In the genomic region with DNA sequence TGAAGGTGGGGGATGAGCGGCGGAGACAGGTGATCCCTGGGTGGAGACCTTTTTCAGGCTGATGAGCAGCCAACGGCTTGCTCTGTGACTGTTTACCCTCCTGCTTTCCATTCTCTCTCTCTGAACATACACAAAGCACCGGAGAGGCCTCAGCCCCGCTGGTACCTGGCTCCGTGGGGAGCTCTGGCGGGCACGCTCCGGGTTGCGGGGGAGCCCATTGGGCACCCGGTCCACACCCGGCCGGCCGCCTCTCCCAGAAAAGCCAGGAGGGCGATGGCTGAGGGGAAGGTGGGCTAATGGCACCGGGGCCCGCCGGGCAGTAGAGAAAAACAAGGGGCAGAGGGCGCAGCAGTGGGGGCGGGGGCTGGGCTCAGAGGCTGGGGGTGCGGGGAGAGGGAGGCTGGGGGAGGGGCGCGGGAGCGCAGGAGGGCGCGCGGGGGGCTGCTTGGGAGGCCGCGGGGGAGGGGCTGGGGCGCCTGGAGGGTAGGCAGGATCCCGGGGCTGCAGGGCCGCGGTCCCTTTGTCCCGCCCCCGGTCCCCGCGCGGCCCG, we compare ENCODE assay signal across 9 cellular contexts. TPM values are rescaled to one million over a fixed set of nuclear protein-coding genes. Genes with fewer than 3 reads are reported as not detected.
DNase-seq lines count a peak whose midpoint lies in the region; ATAC-seq, FAIRE-seq and TF ChIP-seq lines count a peak whose summit lies in the region.
"Had no signal": no experiment of that assay in that cellular context is flagged by ENCODE, and none has a peak within 500 bp of the region (broad histone marks: within the 10 kb centered on the region; RNA-seq: fewer than 3 reads in every experiment).

No MANE protein-coding gene starts in this region.

- no peaks in the 10 kb centered on the region for H3K9me3 ChIP-seq in A549
- H3K9me3 ChIP-seq in HepG2 (ENCODE audit: low read length): no peaks in the 10 kb centered on the region

- DNase-seq in A549 (ENCODE audit: low read depth in 1 of 2, low spot score in 1 of 2) (peak in 1 of 2 experiments; percentile 36), NCI-H526 (lab: John Stamatoyannopoulos, UW) (peak; percentile 25 to 80), bronchial epithelial cell (ENCODE audit: low read depth) (no peak), HepG2 (ENCODE audit: low spot score) (no peak), substantia nigra (lab: John Stamatoyannopoulos, UW) (peak in 15 of 49 donors; percentile 17 to 68 (median 42)), SHP77 treated with DMSO at 0.1 percent for 48 hours (lab: John Stamatoyannopoulos, UW) (no peak)

- H3K4me3 ChIP-seq in A549: peak overlapping the region; percentile 81
- H3K4me3 ChIP-seq in bronchial epithelial cell (ENCODE audit: low read depth, low read length): peak overlapping the region; percentile 70
- peak overlapping the region; percentile 76 to 94 (median 89) for H3K4me3 ChIP-seq in HepG2 (replicated peaks in 1 of 3; ENCODE audit: insufficient read depth in 1 of 3, low read depth in 2 of 3, low read length in 3 of 3)

- CTCF ChIA-PET in A549 (lab: Yijun Ruan, JAX): interaction anchor here (0.6 to 6.8 kb wide), 61 partner anchors 10 to 450 kb away, joined by 3 to 204 read pairs (median 6); a partner anchor contains a TSS
- CTCF ChIA-PET in HepG2 (lab: Yijun Ruan, JAX; ENCODE audit: low intra/inter-chr PET ratio, low total read pairs): interaction anchor here (0.8 to 2.7 kb wide), 5 partner anchors 31 to 450 kb away, joined by 3 to 49 read pairs (median 3); a partner anchor contains a TSS

- TF ChIP-seq CTCF in A549 (IDR thresholded peaks at IDR 0.05) (no peak), bronchial epithelial cell (IDR thresholded peaks at IDR 0.05; ENCODE audit: insufficient read depth, low read length, severe bottlenecking) (no peak), HepG2 (CRISPR knock-in tag; IDR thresholded peaks at IDR 0.05) (no peak)

- peak; percentile 5 to 14; a peak in 5 of 6 replicates for ATAC-seq in A549
- peak; percentile 16 for ATAC-seq in GM18907 (IDR thresholded peaks at IDR 0.05; ENCODE audit: unreplicated experiment)
- peak; percentile 37 for ATAC-seq in HepG2
- no peak for ATAC-seq in HG02840 (IDR thresholded peaks at IDR 0.05; ENCODE audit: low FRiP score, unreplicated experiment)

- intact Hi-C loops in HepG2 (cut with micrococcal nuclease; ENCODE audit: unreplicated experiment): loop anchor here (1.0 to 2.0 kb wide), 2 partner anchors 62 to 70 kb away; no protein-coding TSS in a partner anchor

- H3K4me2 ChIP-seq in A549: peak overlapping the region; percentile 99
- H3K4me2 ChIP-seq in HepG2 (ENCODE audit: low read depth, low read length): peak overlapping the region; percentile 82

- H3K4me1 ChIP-seq in A549: peaks cover 13% of the 10 kb centered on the region
- peaks cover 34% of the 10 kb centered on the region for H3K4me1 ChIP-seq in HepG2 (ENCODE audit: insufficient read depth, low read length)

- H3K27ac ChIP-seq in A549 (peak overlapping the region; percentile 93 to 99), HepG2 (ENCODE audit: extremely low read length, insufficient read depth, low read length) (peak overlapping the region; percentile 69), substantia nigra (ENCODE audit: low read depth, low read length, poor library complexity, severe bottlenecking) (peak overlapping the region; percentile 79)

- no peak for FAIRE-seq in A549 (lab: Jason Lieb, UNC)
- FAIRE-seq in bronchial epithelial cell (lab: Jason Lieb, UNC): no peak
- FAIRE-seq in HepG2 (lab: Jason Lieb, UNC): no peak
- FAIRE-seq: islet of Langerhans had no signal

- no peak for TF ChIP-seq POLR2A in A549 (IDR thresholded peaks at IDR 0.05; ENCODE audit: low read length)
- TF ChIP-seq POLR2A in HepG2 (IDR thresholded peaks at IDR 0.05; ENCODE audit: insufficient read depth in 1 of 2, low read depth in 2 of 2, low read length in 2 of 2): no peak

- TF ChIP-seq EP300 in A549 (IDR thresholded peaks at IDR 0.05): no peak
- TF ChIP-seq EP300 in HepG2 (IDR thresholded peaks at IDR 0.05; ENCODE audit: low read depth in 2 of 2, low read length in 2 of 2): no peak
- no peak for TF ChIP-seq EP300 in HepG2 (CRISPR knock-in tag; IDR thresholded peaks at IDR 0.05; ENCODE audit: borderline replicate concordance)

- H4K20me1 ChIP-seq in HepG2 (ENCODE audit: insufficient read depth, low read length): no peaks in the 10 kb centered on the region

- H3K9ac ChIP-seq in HepG2 (ENCODE audit: insufficient read depth, low read depth, low read length): peak overlapping the region; percentile 73

- POLR2A ChIA-PET in A549 (lab: Yijun Ruan, JAX) (interaction anchor here (0.6 to 1.7 kb wide), 11 partner anchors 14 to 276 kb away, joined by 3 to 36 read pairs (median 6); a partner anchor contains a TSS), HepG2 (lab: Yijun Ruan, JAX) (interaction anchor here (0.9 to 3.6 kb wide), 22 partner anchors 10 to 299 kb away, joined by 3 to 48 read pairs (median 5); a partner anchor contains a TSS)

- TF ChIP-seq RAD21 in A549 (conservative IDR thresholded peaks at IDR 0.05 in 1 of 2, IDR thresholded peaks at IDR 0.05 in 1 of 2) (no peak), HepG2 (CRISPR knock-in tag; IDR thresholded peaks at IDR 0.05) (no peak)

- 5% methylated on average over 20 of the region's 39 CpGs for WGBS in A549 (ENCODE audit: missing lambda C conversion rate)
- WGBS in HepG2 (ENCODE audit: low lambda C conversion rate): 4% methylated on average over 14 of the region's 39 CpGs

- no peak overlapping the region for H2AFZ ChIP-seq in HepG2 (ENCODE audit: low read length)

- H3K27me3 ChIP-seq in bronchial epithelial cell (ENCODE audit: control insufficient read depth, insufficient read depth, low read length) (no peaks in the 10 kb centered on the region), HepG2 (ENCODE audit: control insufficient read depth in 1 of 2, insufficient read depth in 2 of 2, low read length in 2 of 2) (no peaks in the 10 kb centered on the region; a peak in 1 of 5 replicates)

- no TSS peak for BruUV-seq in HepG2 (replicated peaks; lab: Mats Ljungman, UMichigan)

- in situ Hi-C loops in HepG2 (cut with HindIII; ENCODE audit: extremely low pct_ligation_motif_present, low pct_unique_long_range_greater_than_20kb): loop anchor here (5.0 kb wide), 1 partner anchor 62 kb away; a partner anchor contains a TSS

- H3K36me3 ChIP-seq in bronchial epithelial cell (ENCODE audit: control insufficient read depth, insufficient read depth, low read length) (peaks cover 10% of the 10 kb centered on the region), HepG2 (replicated peaks in 1 of 2; ENCODE audit: control insufficient read depth in 1 of 2, insufficient read depth in 2 of 2, low read length in 2 of 2) (peaks cover 2 to 20% of the 10 kb centered on the region in 2 experiments)

- H3K79me2 ChIP-seq in HepG2 (ENCODE audit: insufficient read depth, low read length): peaks cover 19% of the 10 kb centered on the region

RNA-seq across cellular contexts. Expression of a gene that starts 0.4 kb away (rescaled TPM):
- polyA plus RNA-seq in A549 (2011; rRNA removed) (83.9 and 109 TPM in 2 replicates), A549 (2017; fragmentation: RNase III; extraction: RNeasy Plus Mini Kit Qiagen cat#74134 plus additional on column Dnase treatment) (48.9 to 57.1 TPM (median 51.9 TPM) in 3 replicates), HepG2 (2011; rRNA removed) (21.0 and 24.1 TPM in 2 replicates)
- 38.0 and 45.4 TPM in 2 replicates for polyA plus RNA-seq in A549 (2012; cell fraction: cytosol; rRNA removed)
- polyA plus RNA-seq in A549 (2012; cell fraction: nucleus; rRNA removed): 95.2 and 106 TPM in 2 replicates
- polyA minus RNA-seq in A549 (2011; rRNA and poly(A)+ RNA removed): 107 and 130 TPM in 2 replicates
- total RNA-seq in bronchial epithelial cell (14.0 and 20.4 TPM in 2 replicates), HepG2 (2016; rRNA removed; fragmentation: Illumina TruSeq; extraction: Trizol) (13.1 and 21.3 TPM in 2 replicates)
- 7.8 and 8.7 TPM in 2 replicates for total RNA-seq in HepG2 (2016; cell fraction: cytosol; rRNA removed; fragmentation: Illumina TruSeq; extraction: Trizol; ENCODE audit: low read depth)
- 13.2 and 20.4 TPM in 2 replicates for total RNA-seq in HepG2 (2016; cell fraction: insoluble cytoplasmic fraction; rRNA removed; fragmentation: Illumina TruSeq; extraction: Trizol)
- 6.4 and 7.1 TPM in 2 replicates for total RNA-seq in HepG2 (2016; cell fraction: membrane; rRNA removed; fragmentation: Illumina TruSeq; extraction: Trizol)
- total RNA-seq in HepG2 (2016; cell fraction: nucleus; rRNA removed; fragmentation: Illumina TruSeq; extraction: Trizol): 34.5 and 38.1 TPM in 2 replicates
- 6.4 and 7.0 TPM in 2 replicates for polyA plus RNA-seq in HepG2 (2011; cell fraction: cytosol; rRNA removed)
- 89.5 and 95.6 TPM in 2 replicates for polyA plus RNA-seq in HepG2 (2011; cell fraction: nucleus; rRNA removed)
- 18.5 and 25.0 TPM in 2 replicates for polyA plus RNA-seq in HepG2 (2012)
- polyA plus RNA-seq in HepG2 (2016; cell fraction: cytosol; fragmentation: Illumina TruSeq; extraction: Trizol; ENCODE audit: low read depth): 1.0 and 1.5 TPM in 2 replicates
- 11.3 and 14.8 TPM in 2 replicates for polyA plus RNA-seq in HepG2 (2016; cell fraction: insoluble cytoplasmic fraction; fragmentation: Illumina TruSeq; extraction: Trizol; ENCODE audit: low read depth)
- 3.5 and 3.7 TPM in 2 replicates for polyA plus RNA-seq in HepG2 (2016; cell fraction: membrane; fragmentation: Illumina TruSeq; extraction: Trizol; ENCODE audit: low read depth)
- 65.5 and 70.0 TPM in 2 replicates for polyA plus RNA-seq in HepG2 (2016; cell fraction: nucleus; fragmentation: Illumina TruSeq; extraction: Trizol; ENCODE audit: insufficient read depth, low read depth)
- 32.0 and 82.6 TPM in 2 replicates for polyA minus RNA-seq in HepG2 (2011; rRNA and poly(A)+ RNA removed; ENCODE audit: low replicate concordance)
- 17.5 and 19.3 TPM in 2 replicates for polyA minus RNA-seq in HepG2 (2011; cell fraction: cytosol; rRNA and poly(A)+ RNA removed)
- polyA minus RNA-seq in HepG2 (2011; cell fraction: nucleus; rRNA and poly(A)+ RNA removed): 62.1 and 93.5 TPM in 2 replicates

RNA-seq across cellular contexts. Expression of a gene that starts 30.7 kb away (rescaled TPM):
- polyA plus RNA-seq in A549 (2011; rRNA removed) (2,280 and 2,307 TPM in 2 replicates), A549 (2017; fragmentation: RNase III; extraction: RNeasy Plus Mini Kit Qiagen cat#74134 plus additional on column Dnase treatment) (3,268 to 3,485 TPM (median 3,270 TPM) in 3 replicates), HepG2 (2011; rRNA removed) (983 and 1,127 TPM in 2 replicates)
- 3,071 and 4,505 TPM in 2 replicates for polyA plus RNA-seq in A549 (2012; cell fraction: cytosol; rRNA removed)
- polyA plus RNA-seq in A549 (2012; cell fraction: nucleus; rRNA removed): 1,396 and 2,143 TPM in 2 replicates
- 519 and 631 TPM in 2 replicates for polyA minus RNA-seq in A549 (2011; rRNA and poly(A)+ RNA removed)
- total RNA-seq in bronchial epithelial cell (590 and 1,212 TPM in 2 replicates), HepG2 (2016; rRNA removed; fragmentation: Illumina TruSeq; extraction: Trizol) (1,192 and 1,778 TPM in 2 replicates)
- 428 and 482 TPM in 2 replicates for total RNA-seq in HepG2 (2016; cell fraction: cytosol; rRNA removed; fragmentation: Illumina TruSeq; extraction: Trizol; ENCODE audit: low read depth)
- total RNA-seq in HepG2 (2016; cell fraction: insoluble cytoplasmic fraction; rRNA removed; fragmentation: Illumina TruSeq; extraction: Trizol): 1,256 and 1,894 TPM in 2 replicates
- total RNA-seq in HepG2 (2016; cell fraction: membrane; rRNA removed; fragmentation: Illumina TruSeq; extraction: Trizol): 384 and 408 TPM in 2 replicates
- total RNA-seq in HepG2 (2016; cell fraction: nucleus; rRNA removed; fragmentation: Illumina TruSeq; extraction: Trizol): 421 and 427 TPM in 2 replicates
- polyA plus RNA-seq in HepG2 (2011; cell fraction: cytosol; rRNA removed): 1,443 and 1,577 TPM in 2 replicates
- polyA plus RNA-seq in HepG2 (2011; cell fraction: nucleus; rRNA removed): 447 and 559 TPM in 2 replicates
- 597 and 749 TPM in 2 replicates for polyA plus RNA-seq in HepG2 (2012)
- polyA plus RNA-seq in HepG2 (2016; cell fraction: cytosol; fragmentation: Illumina TruSeq; extraction: Trizol; ENCODE audit: low read depth): 405 and 433 TPM in 2 replicates
- polyA plus RNA-seq in HepG2 (2016; cell fraction: insoluble cytoplasmic fraction; fragmentation: Illumina TruSeq; extraction: Trizol; ENCODE audit: low read depth): 1,500 and 1,664 TPM in 2 replicates
- polyA plus RNA-seq in HepG2 (2016; cell fraction: membrane; fragmentation: Illumina TruSeq; extraction: Trizol; ENCODE audit: low read depth): 283 and 315 TPM in 2 replicates
- polyA plus RNA-seq in HepG2 (2016; cell fraction: nucleus; fragmentation: Illumina TruSeq; extraction: Trizol; ENCODE audit: insufficient read depth, low read depth): 579 and 630 TPM in 2 replicates
- 230 and 730 TPM in 2 replicates for polyA minus RNA-seq in HepG2 (2011; rRNA and poly(A)+ RNA removed; ENCODE audit: low replicate concordance)
- polyA minus RNA-seq in HepG2 (2011; cell fraction: cytosol; rRNA and poly(A)+ RNA removed): 135 and 172 TPM in 2 replicates
- 220 and 358 TPM in 2 replicates for polyA minus RNA-seq in HepG2 (2011; cell fraction: nucleus; rRNA and poly(A)+ RNA removed)

RNA-seq across cellular contexts. Expression of a gene that starts 32.9 kb away (rescaled TPM):
- polyA plus RNA-seq in A549 (2011; rRNA removed) (47.8 and 65.1 TPM in 2 replicates), A549 (2017; fragmentation: RNase III; extraction: RNeasy Plus Mini Kit Qiagen cat#74134 plus additional on column Dnase treatment) (20.2 to 21.7 TPM (median 20.7 TPM) in 3 replicates), HepG2 (2011; rRNA removed) (39.4 and 46.7 TPM in 2 replicates)
- polyA plus RNA-seq in A549 (2012; cell fraction: cytosol; rRNA removed): 53.7 and 59.6 TPM in 2 replicates
- 32.1 and 44.8 TPM in 2 replicates for polyA plus RNA-seq in A549 (2012; cell fraction: nucleus; rRNA removed)
- 168 and 180 TPM in 2 replicates for polyA minus RNA-seq in A549 (2011; rRNA and poly(A)+ RNA removed)
- total RNA-seq in bronchial epithelial cell (102 and 158 TPM in 2 replicates), HepG2 (2016; rRNA removed; fragmentation: Illumina TruSeq; extraction: Trizol) (27.1 and 32.9 TPM in 2 replicates)
- total RNA-seq in HepG2 (2016; cell fraction: cytosol; rRNA removed; fragmentation: Illumina TruSeq; extraction: Trizol; ENCODE audit: low read depth): 13.2 and 13.9 TPM in 2 replicates
- total RNA-seq in HepG2 (2016; cell fraction: insoluble cytoplasmic fraction; rRNA removed; fragmentation: Illumina TruSeq; extraction: Trizol): 26.4 and 30.9 TPM in 2 replicates
- total RNA-seq in HepG2 (2016; cell fraction: membrane; rRNA removed; fragmentation: Illumina TruSeq; extraction: Trizol): 32.7 and 39.6 TPM in 2 replicates
- total RNA-seq in HepG2 (2016; cell fraction: nucleus; rRNA removed; fragmentation: Illumina TruSeq; extraction: Trizol): 18.2 and 18.7 TPM in 2 replicates
- polyA plus RNA-seq in HepG2 (2011; cell fraction: cytosol; rRNA removed): 37.2 and 48.5 TPM in 2 replicates
- polyA plus RNA-seq in HepG2 (2011; cell fraction: nucleus; rRNA removed): 33.0 and 35.2 TPM in 2 replicates
- polyA plus RNA-seq in HepG2 (2012): 16.6 and 19.8 TPM in 2 replicates
- polyA plus RNA-seq in HepG2 (2016; cell fraction: cytosol; fragmentation: Illumina TruSeq; extraction: Trizol; ENCODE audit: low read depth): 9.3 and 14.8 TPM in 2 replicates
- polyA plus RNA-seq in HepG2 (2016; cell fraction: insoluble cytoplasmic fraction; fragmentation: Illumina TruSeq; extraction: Trizol; ENCODE audit: low read depth): 23.1 and 24.0 TPM in 2 replicates
- polyA plus RNA-seq in HepG2 (2016; cell fraction: membrane; fragmentation: Illumina TruSeq; extraction: Trizol; ENCODE audit: low read depth): 22.3 and 25.8 TPM in 2 replicates
- 17.4 and 20.5 TPM in 2 replicates for polyA plus RNA-seq in HepG2 (2016; cell fraction: nucleus; fragmentation: Illumina TruSeq; extraction: Trizol; ENCODE audit: insufficient read depth, low read depth)
- polyA minus RNA-seq in HepG2 (2011; rRNA and poly(A)+ RNA removed; ENCODE audit: low replicate concordance): 241 and 278 TPM in 2 replicates
- 36.8 and 40.2 TPM in 2 replicates for polyA minus RNA-seq in HepG2 (2011; cell fraction: cytosol; rRNA and poly(A)+ RNA removed)
- polyA minus RNA-seq in HepG2 (2011; cell fraction: nucleus; rRNA and poly(A)+ RNA removed): 33.3 and 39.0 TPM in 2 replicates

RNA-seq across cellular contexts. Expression of a gene that starts 35.3 kb away (rescaled TPM):
- polyA plus RNA-seq in A549 (2011; rRNA removed) (86.1 and 86.7 TPM in 2 replicates), A549 (2017; fragmentation: RNase III; extraction: RNeasy Plus Mini Kit Qiagen cat#74134 plus additional on column Dnase treatment) (64.1 to 69.6 TPM (median 65.2 TPM) in 3 replicates), HepG2 (2011; rRNA removed) (27.9 and 35.5 TPM in 2 replicates)
- 96.7 and 97.4 TPM in 2 replicates for polyA plus RNA-seq in A549 (2012; cell fraction: cytosol; rRNA removed)
- 21.4 and 27.6 TPM in 2 replicates for polyA plus RNA-seq in A549 (2012; cell fraction: nucleus; rRNA removed)
- 31.6 and 42.1 TPM in 2 replicates for polyA minus RNA-seq in A549 (2011; rRNA and poly(A)+ RNA removed)
- total RNA-seq in bronchial epithelial cell (25.3 and 40.5 TPM in 2 replicates), HepG2 (2016; rRNA removed; fragmentation: Illumina TruSeq; extraction: Trizol) (31.2 and 33.2 TPM in 2 replicates)
- total RNA-seq in HepG2 (2016; cell fraction: cytosol; rRNA removed; fragmentation: Illumina TruSeq; extraction: Trizol; ENCODE audit: low read depth): 85.1 and 99.3 TPM in 2 replicates
- 29.7 and 31.9 TPM in 2 replicates for total RNA-seq in HepG2 (2016; cell fraction: insoluble cytoplasmic fraction; rRNA removed; fragmentation: Illumina TruSeq; extraction: Trizol)
- 92.8 and 102 TPM in 2 replicates for total RNA-seq in HepG2 (2016; cell fraction: membrane; rRNA removed; fragmentation: Illumina TruSeq; extraction: Trizol)
- total RNA-seq in HepG2 (2016; cell fraction: nucleus; rRNA removed; fragmentation: Illumina TruSeq; extraction: Trizol): 8.5 and 12.0 TPM in 2 replicates
- polyA plus RNA-seq in HepG2 (2011; cell fraction: cytosol; rRNA removed): 32.7 and 35.7 TPM in 2 replicates
- 6.2 and 9.4 TPM in 2 replicates for polyA plus RNA-seq in HepG2 (2011; cell fraction: nucleus; rRNA removed)
- 17.5 and 19.8 TPM in 2 replicates for polyA plus RNA-seq in HepG2 (2012)
- 123 and 144 TPM in 2 replicates for polyA plus RNA-seq in HepG2 (2016; cell fraction: cytosol; fragmentation: Illumina TruSeq; extraction: Trizol; ENCODE audit: low read depth)
- polyA plus RNA-seq in HepG2 (2016; cell fraction: insoluble cytoplasmic fraction; fragmentation: Illumina TruSeq; extraction: Trizol; ENCODE audit: low read depth): 34.0 and 41.8 TPM in 2 replicates
- polyA plus RNA-seq in HepG2 (2016; cell fraction: membrane; fragmentation: Illumina TruSeq; extraction: Trizol; ENCODE audit: low read depth): 103 and 111 TPM in 2 replicates
- polyA plus RNA-seq in HepG2 (2016; cell fraction: nucleus; fragmentation: Illumina TruSeq; extraction: Trizol; ENCODE audit: insufficient read depth, low read depth): 23.6 and 24.1 TPM in 2 replicates
- 19.6 and 64.2 TPM in 2 replicates for polyA minus RNA-seq in HepG2 (2011; rRNA and poly(A)+ RNA removed; ENCODE audit: low replicate concordance)
- polyA minus RNA-seq in HepG2 (2011; cell fraction: cytosol; rRNA and poly(A)+ RNA removed): 9.3 TPM in 2 replicates
- 2.7 and 3.7 TPM in 2 replicates for polyA minus RNA-seq in HepG2 (2011; cell fraction: nucleus; rRNA and poly(A)+ RNA removed)

RNA-seq across cellular contexts. Expression of a gene that starts 36.5 kb away (rescaled TPM):
- polyA plus RNA-seq in A549 (2011; rRNA removed) (48.2 and 67.0 TPM in 2 replicates), A549 (2017; fragmentation: RNase III; extraction: RNeasy Plus Mini Kit Qiagen cat#74134 plus additional on column Dnase treatment) (68.6 to 92.7 TPM (median 83.9 TPM) in 3 replicates), HepG2 (2011; rRNA removed) (81.4 and 88.7 TPM in 2 replicates)
- 63.4 and 78.3 TPM in 2 replicates for polyA plus RNA-seq in A549 (2012; cell fraction: cytosol; rRNA removed)
- 30.2 and 41.3 TPM in 2 replicates for polyA plus RNA-seq in A549 (2012; cell fraction: nucleus; rRNA removed)
- polyA minus RNA-seq in A549 (2011; rRNA and poly(A)+ RNA removed): 21.6 and 24.3 TPM in 2 replicates
- total RNA-seq in bronchial epithelial cell (27.4 and 33.5 TPM in 2 replicates), HepG2 (2016; rRNA removed; fragmentation: Illumina TruSeq; extraction: Trizol) (75.7 and 76.5 TPM in 2 replicates)
- 325 and 392 TPM in 2 replicates for total RNA-seq in HepG2 (2016; cell fraction: cytosol; rRNA removed; fragmentation: Illumina TruSeq; extraction: Trizol; ENCODE audit: low read depth)
- 64.5 and 75.8 TPM in 2 replicates for total RNA-seq in HepG2 (2016; cell fraction: insoluble cytoplasmic fraction; rRNA removed; fragmentation: Illumina TruSeq; extraction: Trizol)
- total RNA-seq in HepG2 (2016; cell fraction: membrane; rRNA removed; fragmentation: Illumina TruSeq; extraction: Trizol): 194 and 230 TPM in 2 replicates
- total RNA-seq in HepG2 (2016; cell fraction: nucleus; rRNA removed; fragmentation: Illumina TruSeq; extraction: Trizol): 25.1 and 31.8 TPM in 2 replicates
- polyA plus RNA-seq in HepG2 (2011; cell fraction: cytosol; rRNA removed): 101 and 116 TPM in 2 replicates
- polyA plus RNA-seq in HepG2 (2011; cell fraction: nucleus; rRNA removed): 53.0 and 71.7 TPM in 2 replicates
- 71.1 and 77.9 TPM in 2 replicates for polyA plus RNA-seq in HepG2 (2012)
- 374 and 492 TPM in 2 replicates for polyA plus RNA-seq in HepG2 (2016; cell fraction: cytosol; fragmentation: Illumina TruSeq; extraction: Trizol; ENCODE audit: low read depth)
- polyA plus RNA-seq in HepG2 (2016; cell fraction: insoluble cytoplasmic fraction; fragmentation: Illumina TruSeq; extraction: Trizol; ENCODE audit: low read depth): 78.1 and 85.3 TPM in 2 replicates
- polyA plus RNA-seq in HepG2 (2016; cell fraction: membrane; fragmentation: Illumina TruSeq; extraction: Trizol; ENCODE audit: low read depth): 220 and 254 TPM in 2 replicates
- 77.1 and 86.6 TPM in 2 replicates for polyA plus RNA-seq in HepG2 (2016; cell fraction: nucleus; fragmentation: Illumina TruSeq; extraction: Trizol; ENCODE audit: insufficient read depth, low read depth)
- 23.8 and 38.6 TPM in 2 replicates for polyA minus RNA-seq in HepG2 (2011; rRNA and poly(A)+ RNA removed; ENCODE audit: low replicate concordance)
- polyA minus RNA-seq in HepG2 (2011; cell fraction: cytosol; rRNA and poly(A)+ RNA removed): 16.8 and 20.3 TPM in 2 replicates
- polyA minus RNA-seq in HepG2 (2011; cell fraction: nucleus; rRNA and poly(A)+ RNA removed): 14.3 and 20.6 TPM in 2 replicates

Comparison
In these comparisons a context has a peak if more than half of its experiments do, and no peak if none do; other contexts are left out.
1. DNase-seq: peak in NCI-H526 (2 of 2); none in bronchial epithelial cell (single experiment), HepG2 (single experiment) and SHP77 treated with DMSO at 0.1 percent for 48 hours (single experiment).
2. Peak in every context shown above with its lines, with median percentiles within 50 percentile points of each other: H3K27ac ChIP-seq and H3K4me3 ChIP-seq.